ENCODE assay signal across 8 cellular contexts in genomic region chr3:87755852-87756251, GRCh38. TPM values are rescaled to one million over a fixed set of nuclear protein-coding genes. Genes with fewer than 3 reads are reported as not detected.
"Had no signal": no experiment of that assay in that cellular context is flagged by ENCODE, and none has a peak within 500 bp of the region (broad histone marks: within the 10 kb centered on the region; RNA-seq: fewer than 3 reads in every experiment).

No MANE protein-coding gene starts in this region.

- ATAC-seq: GM12878 had no signal

- FAIRE-seq: GM12878, GM12891, GM12892, GM18507, GM19239 had no signal

- DNase-seq: GDM1, GF-D8 had no signal

- H3K4me3 ChIP-seq: GM12878 had no signal

RNA-seq across cellular contexts. Expression of gene HTR1F, which starts 36.7 kb away (rescaled TPM):
- total RNA-seq: G401, GM12878 had no signal
- polyA plus RNA-seq: GM12878 had no signal
